Comparison of ENCODE assay signal across 30 cellular contexts in genomic region chr13:84686973-84687372, GRCh38.
"Had no signal": no experiment of that assay in that cellular context is flagged by ENCODE, and none has a peak within 500 bp of the region (broad histone marks: within the 10 kb centered on the region; RNA-seq: fewer than 3 reads in every experiment).

No MANE protein-coding gene starts in this region.

- H3K36me3 Mint-ChIP-seq: activated naive CD4-positive, alpha-beta T cell treated with anti-CD3 and anti-CD28 coated beads, Interleukin-2, amount 10 ng/mL, durations not matched to agents 7 days and 5 days; activated naive CD8-positive, alpha-beta T cell treated with anti-CD3 and anti-CD28 coated beads, Interleukin-2, amount 10 ng/mL, durations not matched to agents 7 days and 5 days; immature natural killer cell; mesothelial cell of epicardium; naive B cell; stimulated activated effector memory CD8-positive, alpha-beta T cell treated with anti-CD3 and anti-CD28 coated beads, Interleukin-12 subunit alpha, Interleukin-12 subunit beta, amount 100 ng/mL, for 72 hours had no signal

- H3K4me1 Mint-ChIP-seq: activated naive CD4-positive, alpha-beta T cell treated with anti-CD3 and anti-CD28 coated beads, Interleukin-2, amount 10 ng/mL, durations not matched to agents 7 days and 5 days; activated naive CD8-positive, alpha-beta T cell treated with anti-CD3 and anti-CD28 coated beads, Interleukin-2, amount 10 ng/mL, durations not matched to agents 7 days and 5 days; immature natural killer cell; naive B cell; nephron progenitor cell; stimulated activated effector memory CD8-positive, alpha-beta T cell treated with anti-CD3 and anti-CD28 coated beads, Interleukin-12 subunit alpha, Interleukin-12 subunit beta, amount 100 ng/mL, for 72 hours; stimulated activated naive CD8-positive, alpha-beta T cell treated with anti-CD3 and anti-CD28 coated beads, Interleukin-15, amount 100 ng/mL, for 72 hours had no signal

- DNase-seq: activated CD4-positive, alpha-beta T cell treated with anti-CD3 and anti-CD28 coated beads for 48 hours; activated CD4-positive, alpha-beta T cell treated with anti-CD3 and anti-CD28 coated beads, Interleukin-2, amount 50 U/mL, for 48 hours; activated CD8-positive, alpha-beta memory T cell treated with anti-CD3 and anti-CD28 coated beads for 24 hours; activated gamma-delta T cell; activated naive CD4-positive, alpha-beta T cell treated with anti-CD3 and anti-CD28 coated beads, Interleukin-2, amount 10 ng/mL, durations not matched to agents 7 days and 5 days; activated naive CD8-positive, alpha-beta T cell treated with anti-CD3 and anti-CD28 coated beads, Interleukin-2, amount 10 ng/mL, durations not matched to agents 7 days and 5 days; activated T-cell treated with anti-CD3 and anti-CD28 coated beads, Interleukin-2, amount 50 U/mL, for 1 hour; brain microvascular endothelial cell; foreskin keratinocyte; heart left ventricle; hypothalamus; immature natural killer cell; kidney; left colon; naive B cell; nephron progenitor cell; ovary; psoas muscle; sigmoid colon; stimulated activated CD4-positive, alpha-beta T cell treated with anti-CD3 and anti-CD28 coated beads, Interleukin-4, amount 100 ng/mL, for 24 hours; stimulated activated naive CD8-positive, alpha-beta T cell treated with anti-CD3 and anti-CD28 coated beads, Interleukin-15, amount 100 ng/mL, for 72 hours; substantia nigra; T-helper 9 cell; upper lobe of left lung; WERI-Rb-1 had no signal

- H3K4me3 Mint-ChIP-seq: activated naive CD4-positive, alpha-beta T cell treated with anti-CD3 and anti-CD28 coated beads, Interleukin-2, amount 10 ng/mL, durations not matched to agents 7 days and 5 days; activated naive CD8-positive, alpha-beta T cell treated with anti-CD3 and anti-CD28 coated beads, Interleukin-2, amount 10 ng/mL, durations not matched to agents 7 days and 5 days; activated T-helper 1 cell treated with anti-CD3 and anti-CD28 coated beads, Interleukin-12 subunit alpha, Interleukin-12 subunit beta, Interleukin-2, Interleukin-4 antibody, amounts not matched to agents 30 ng/mL and 10 ng/mL and 1 ng/mL, durations not matched to agents 14 hours and 24 hours and 36 hours; immature natural killer cell; mesothelial cell of epicardium; naive B cell; nephron progenitor cell; stimulated activated effector memory CD8-positive, alpha-beta T cell treated with anti-CD3 and anti-CD28 coated beads, Interleukin-12 subunit alpha, Interleukin-12 subunit beta, amount 100 ng/mL, for 72 hours; stimulated activated naive CD8-positive, alpha-beta T cell treated with anti-CD3 and anti-CD28 coated beads, Interleukin-15, amount 100 ng/mL, for 72 hours had no signal

- H3K27ac Mint-ChIP-seq: activated naive CD4-positive, alpha-beta T cell treated with anti-CD3 and anti-CD28 coated beads, Interleukin-2, amount 10 ng/mL, durations not matched to agents 7 days and 5 days; activated naive CD8-positive, alpha-beta T cell treated with anti-CD3 and anti-CD28 coated beads, Interleukin-2, amount 10 ng/mL, durations not matched to agents 7 days and 5 days; activated T-helper 1 cell treated with anti-CD3 and anti-CD28 coated beads, Interleukin-12 subunit alpha, Interleukin-12 subunit beta, Interleukin-2, Interleukin-4 antibody, amounts not matched to agents 30 ng/mL and 10 ng/mL and 1 ng/mL, durations not matched to agents 14 hours and 24 hours and 36 hours; immature natural killer cell; mesothelial cell of epicardium; naive B cell; nephron progenitor cell; stimulated activated effector memory CD8-positive, alpha-beta T cell treated with anti-CD3 and anti-CD28 coated beads, Interleukin-12 subunit alpha, Interleukin-12 subunit beta, amount 100 ng/mL, for 72 hours; stimulated activated naive CD8-positive, alpha-beta T cell treated with anti-CD3 and anti-CD28 coated beads, Interleukin-15, amount 100 ng/mL, for 72 hours had no signal

- ATAC-seq: activated CD4-positive, CD25-positive, alpha-beta regulatory T cell treated with anti-CD3 and anti-CD28 coated beads, Interleukin-2, amount 50 U/mL, for 24 hours; esophagus mucosa; foreskin keratinocyte; heart left ventricle; left colon; psoas muscle; stimulated activated effector memory CD8-positive, alpha-beta T cell treated with anti-CD3 and anti-CD28 coated beads, Interleukin-12 subunit alpha, Interleukin-12 subunit beta, amount 100 ng/mL, for 72 hours; stimulated activated naive CD8-positive, alpha-beta T cell treated with anti-CD3 and anti-CD28 coated beads, Interleukin-15, amount 100 ng/mL, for 72 hours had no signal

- H3K27me3 Mint-ChIP-seq: activated naive CD4-positive, alpha-beta T cell treated with anti-CD3 and anti-CD28 coated beads, Interleukin-2, amount 10 ng/mL, durations not matched to agents 7 days and 5 days; activated naive CD8-positive, alpha-beta T cell treated with anti-CD3 and anti-CD28 coated beads, Interleukin-2, amount 10 ng/mL, durations not matched to agents 7 days and 5 days; naive B cell; stimulated activated naive CD8-positive, alpha-beta T cell treated with anti-CD3 and anti-CD28 coated beads, Interleukin-15, amount 100 ng/mL, for 72 hours had no signal

- H3K9me3 Mint-ChIP-seq: activated naive CD8-positive, alpha-beta T cell treated with anti-CD3 and anti-CD28 coated beads, Interleukin-2, amount 10 ng/mL, durations not matched to agents 7 days and 5 days; activated T-helper 1 cell treated with anti-CD3 and anti-CD28 coated beads, Interleukin-12 subunit alpha, Interleukin-12 subunit beta, Interleukin-2, Interleukin-4 antibody, amounts not matched to agents 30 ng/mL and 10 ng/mL and 1 ng/mL, durations not matched to agents 14 hours and 24 hours and 36 hours; nephron progenitor cell; stimulated activated naive CD8-positive, alpha-beta T cell treated with anti-CD3 and anti-CD28 coated beads, Interleukin-15, amount 100 ng/mL, for 72 hours had no signal
